28 cellular contexts compared by ENCODE assay signal in the genomic region with DNA sequence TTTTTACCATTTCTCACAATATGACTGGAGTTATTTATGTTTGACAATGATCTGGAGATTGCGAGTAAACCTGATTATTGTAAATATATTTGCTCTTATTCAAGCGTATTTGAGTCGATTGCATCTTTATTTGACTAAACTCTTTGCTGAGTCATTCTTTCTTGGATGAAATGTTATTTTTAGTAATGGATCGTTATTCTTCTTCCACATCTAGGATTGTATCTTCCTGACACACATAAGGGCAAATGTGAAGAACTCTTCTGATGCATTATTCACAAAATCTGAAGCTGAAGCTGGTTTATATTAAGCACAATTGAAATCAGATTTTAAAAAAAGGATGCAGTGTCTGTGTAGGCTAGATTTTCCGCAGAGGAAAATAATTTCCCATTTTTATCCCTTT.
"Had no signal": no experiment of that assay in that cellular context is flagged by ENCODE, and none has a peak within 500 bp of the region (broad histone marks: within the 10 kb centered on the region; RNA-seq: fewer than 3 reads in every experiment).

No MANE protein-coding gene starts in this region.

- H3K9ac ChIP-seq: neural progenitor cell had no signal

- H3K9me3 ChIP-seq: breast epithelium, esophagus squamous epithelium, left lung, stomach, suprapubic skin, tibial nerve had no signal

- H3K4me1 ChIP-seq: breast epithelium, esophagus squamous epithelium, left lung, neural progenitor cell, suprapubic skin had no signal

- H3K27me3 ChIP-seq: breast epithelium, esophagus squamous epithelium, hepatocyte, left lung, neural progenitor cell, stomach, suprapubic skin, tibial nerve had no signal

- ATAC-seq: activated CD4-positive, alpha-beta T cell treated with anti-CD3 and anti-CD28 coated beads for 36 hours; activated T-cell treated with anti-CD3 and anti-CD28 coated beads, Interleukin-2, amount 50 U/mL, for 4 hours; foreskin keratinocyte; left lung; naive thymus-derived CD8-positive, alpha-beta T cell; sciatic nerve; stimulated activated memory B cell treated with anti-CD40 and anti-IgM and Interleukin-4, amounts not matched to agents 10 μg/mL and 1 μg/mL and 100 μg/mL, for 72 hours had no signal

- H3K4me3 ChIP-seq: breast epithelium, coronary artery, esophagus squamous epithelium, hepatocyte, left lung, neural progenitor cell, stomach, suprapubic skin, tibial nerve had no signal

- H3K36me3 ChIP-seq: breast epithelium, esophagus squamous epithelium, left lung, neural progenitor cell, stomach, suprapubic skin, tibial nerve had no signal

- H3K4me2 ChIP-seq: hepatocyte, neural progenitor cell had no signal

- H3K27ac ChIP-seq: breast epithelium, coronary artery, esophagus squamous epithelium, foreskin keratinocyte, hepatocyte, left lung, neural progenitor cell, stomach, suprapubic skin, tibial nerve had no signal

- H2AFZ ChIP-seq: hepatocyte, neural progenitor cell had no signal

- FAIRE-seq: astrocyte, small intestine had no signal

- DNase-seq: activated B cell treated with CpG ODN at 0.5 μM for 24 hours; activated CD4-positive, alpha-beta T cell treated with anti-CD3 and anti-CD28 coated beads for 36 hours; activated CD4-positive, alpha-beta T cell treated with anti-CD3 and anti-CD28 coated beads, Interleukin-2, amount 50 U/mL, for 48 hours; activated CD8-positive, alpha-beta memory T cell treated with anti-CD3 and anti-CD28 coated beads, Interleukin-2, amount 50 U/mL, for 48 hours; activated naive CD4-positive, alpha-beta T cell; activated T-cell treated with anti-CD3 and anti-CD28 coated beads, Interleukin-2, amount 50 U/mL, for 4 hours; cerebellar nuclear complex; endodermal cell; esophagus squamous epithelium; foreskin keratinocyte; glutamatergic neuron; kidney glomerular epithelial cell; left lung; naive thymus-derived CD8-positive, alpha-beta T cell; posterior cingulate gyrus; small intestine; stimulated activated CD4-positive, alpha-beta T cell treated with anti-CD3 and anti-CD28 coated beads, Interleukin-15, amount 100 ng/mL, for 24 hours; stomach; T1000 had no signal

- H3K79me2 ChIP-seq: hepatocyte had no signal
